Comparison of ENCODE assay signal across 35 cellular contexts in the genomic region with DNA sequence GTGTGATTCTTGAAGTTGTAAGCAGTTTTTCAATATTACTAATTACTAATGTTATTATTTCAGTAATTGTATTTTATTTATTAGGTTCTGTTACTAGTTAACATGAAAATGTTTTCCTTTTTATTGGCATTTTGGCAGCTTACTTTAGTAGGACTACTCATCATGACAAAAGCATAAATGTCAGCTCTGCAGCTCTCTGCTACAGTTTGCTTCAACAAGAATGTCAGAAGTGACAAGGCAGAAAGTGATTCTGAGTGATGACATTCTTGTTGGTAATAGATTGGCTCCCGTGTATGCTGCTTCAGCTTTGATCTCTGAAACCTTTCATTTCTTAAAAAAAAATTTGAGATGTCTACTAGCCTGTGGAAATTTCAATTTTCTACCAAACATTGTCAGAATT.
"Had no signal": no experiment of that assay in that cellular context is flagged by ENCODE, and none has a peak within 500 bp of the region (broad histone marks: within the 10 kb centered on the region; RNA-seq: fewer than 3 reads in every experiment).

No MANE protein-coding gene starts in this region.

- H3K27ac ChIP-seq: adrenal gland, cardiac muscle cell, VCaP had no signal

- H3K36me3 ChIP-seq: adrenal gland, cardiac muscle cell had no signal

- H3K4me1 Mint-ChIP-seq: activated B cell treated with CpG ODN at 0.5 μM for 24 hours; activated CD4-positive, alpha-beta T cell treated with anti-CD3 and anti-CD28 coated beads, Interleukin-2, amount 10 ng/mL, durations not matched to agents 24 days and 14 days; activated naive CD8-positive, alpha-beta T cell treated with anti-CD3 and anti-CD28 coated beads for 36 hours; activated T-helper 17 cell treated with anti-CD3 and anti-CD28 coated beads, Interleukin-2, amount 50 U/mL, for 72 hours; brain; central memory CD8-positive, alpha-beta T cell had no signal

- H3K9me3 Mint-ChIP-seq: activated B cell treated with CpG ODN at 0.5 μM for 24 hours, brain had no signal

- H3K4me3 ChIP-seq: adrenal gland, cardiac muscle cell had no signal

- DNase-seq: activated B cell treated with CpG ODN at 0.5 μM for 24 hours; activated CD4-positive, alpha-beta memory T cell treated with anti-CD3 and anti-CD28 coated beads for 36 hours; activated CD4-positive, alpha-beta T cell treated with anti-CD3 and anti-CD28 coated beads for 4 hours; activated CD4-positive, alpha-beta T cell treated with anti-CD3 and anti-CD28 coated beads, Interleukin-2, amount 10 ng/mL, durations not matched to agents 24 days and 14 days; activated CD4-positive, alpha-beta T cell treated with anti-CD3 and anti-CD28 coated beads, Interleukin-2, amount 50 U/mL, for 1 hour; activated CD4-positive, alpha-beta T cell treated with anti-CD3 and anti-CD28 coated beads, Interleukin-2, amount 50 U/mL, for 4 hours; activated CD4-positive, CD25-positive, alpha-beta regulatory T cell treated with anti-CD3 and anti-CD28 coated beads, Interleukin-2, amount 50 U/mL, for 72 hours; activated CD8-positive, alpha-beta memory T cell treated with anti-CD3 and anti-CD28 coated beads, Interleukin-2, amount 50 U/mL, for 4 hours; activated CD8-positive, alpha-beta T cell treated with anti-CD3 and anti-CD28 coated beads for 36 hours; activated effector memory CD4-positive, alpha-beta T cell treated with anti-CD3 and anti-CD28 coated beads, Interleukin-2, amount 50 U/mL, for 16 hours; activated gamma-delta T cell treated with Interleukin-2 at 50 U/mL for 16 hours; activated naive CD4-positive, alpha-beta T cell; activated naive CD4-positive, alpha-beta T cell treated with anti-CD3 and anti-CD28 coated beads for 36 hours; activated naive CD4-positive, alpha-beta T cell treated with anti-CD3 and anti-CD28 coated beads, Interleukin-2, amount 50 U/mL, for 16 hours; activated naive CD8-positive, alpha-beta T cell treated with anti-CD3 and anti-CD28 coated beads for 36 hours; activated T-cell treated with anti-CD3 and anti-CD28 coated beads for 4 hours; activated T-cell treated with anti-CD3 and anti-CD28 coated beads, Interleukin-2, amount 50 U/mL, for 1 hour; activated T-cell treated with anti-CD3 and anti-CD28 coated beads, Interleukin-2, amount 50 U/mL, for 4 hours; activated T-cell treated with anti-CD3 and anti-CD28 coated beads, Interleukin-2, amount 50 U/mL, for 72 hours; adrenal gland; amniotic stem cell; aorta; cerebellar nuclear complex; T-helper 1 cell; T-helper 2 cell; T-helper 9 cell had no signal

- H3K27ac Mint-ChIP-seq: activated B cell treated with CpG ODN at 0.5 μM for 24 hours; activated CD4-positive, alpha-beta memory T cell treated with anti-CD3 and anti-CD28 coated beads for 36 hours; activated CD4-positive, alpha-beta T cell treated with anti-CD3 and anti-CD28 coated beads, Interleukin-2, amount 10 ng/mL, durations not matched to agents 24 days and 14 days; activated CD8-positive, alpha-beta T cell treated with anti-CD3 and anti-CD28 coated beads for 36 hours; activated naive CD4-positive, alpha-beta T cell treated with anti-CD3 and anti-CD28 coated beads for 36 hours; activated naive CD4-positive, alpha-beta T cell treated with anti-CD3 and anti-CD28 coated beads, Interleukin-2, amount 50 U/mL, for 72 hours; activated naive CD8-positive, alpha-beta T cell treated with anti-CD3 and anti-CD28 coated beads for 36 hours; activated T-cell treated with anti-CD3 and anti-CD28 coated beads, Interleukin-2, amount 50 U/mL, for 72 hours; activated T-helper 1 cell treated with anti-CD3 and anti-CD28 coated beads, Interleukin-12 subunit alpha, Interleukin-12 subunit beta, Interleukin-2, Interleukin-4 antibody, amounts not matched to agents 30 ng/mL and 10 ng/mL and 1 ng/mL, durations not matched to agents 14 hours and 24 hours and 36 hours; activated T-helper 17 cell treated with anti-CD3 and anti-CD28 coated beads, Interleukin-2, amount 50 U/mL, for 72 hours; brain; T-helper 1 cell treated with Interleukin-12 subunit alpha and Interleukin-12 subunit beta and Interleukin-4 antibody, amounts not matched to agents 30 μg/mL and 1 μg/mL, for 36 hours; T-helper 2 cell treated with Interferon-gamma antibody and Interleukin-4, amounts not matched to agents 5 μg/mL and 100 μg/mL, for 36 hours had no signal

- ATAC-seq: activated CD8-positive, alpha-beta T cell treated with anti-CD3 and anti-CD28 coated beads for 36 hours; activated naive CD4-positive, alpha-beta T cell treated with anti-CD3 and anti-CD28 coated beads, Interleukin-2, amount 50 U/mL, for 72 hours; activated T-cell treated with anti-CD3 and anti-CD28 coated beads, Interleukin-2, amount 50 U/mL, for 4 hours; activated T-cell treated with anti-CD3 and anti-CD28 coated beads, Interleukin-2, amount 50 U/mL, for 72 hours; activated T-helper 17 cell treated with anti-CD3 and anti-CD28 coated beads, Interleukin-2, amount 50 U/mL, for 72 hours had no signal

- H3K4me1 ChIP-seq: adrenal gland had no signal

- H3K4me3 Mint-ChIP-seq: activated B cell treated with CpG ODN at 0.5 μM for 24 hours; activated CD4-positive, alpha-beta memory T cell treated with anti-CD3 and anti-CD28 coated beads for 36 hours; activated CD4-positive, alpha-beta T cell treated with anti-CD3 and anti-CD28 coated beads, Interleukin-2, amount 10 ng/mL, durations not matched to agents 24 days and 14 days; activated CD8-positive, alpha-beta T cell treated with anti-CD3 and anti-CD28 coated beads for 36 hours; activated naive CD4-positive, alpha-beta T cell treated with anti-CD3 and anti-CD28 coated beads for 36 hours; activated naive CD8-positive, alpha-beta T cell treated with anti-CD3 and anti-CD28 coated beads for 36 hours; activated T-cell treated with anti-CD3 and anti-CD28 coated beads, Interleukin-2, amount 50 U/mL, for 4 hours; activated T-cell treated with anti-CD3 and anti-CD28 coated beads, Interleukin-2, amount 50 U/mL, for 72 hours; activated T-helper 1 cell treated with anti-CD3 and anti-CD28 coated beads, Interleukin-12 subunit alpha, Interleukin-12 subunit beta, Interleukin-2, Interleukin-4 antibody, amounts not matched to agents 30 ng/mL and 10 ng/mL and 1 ng/mL, durations not matched to agents 14 hours and 24 hours and 36 hours; activated T-helper 17 cell treated with anti-CD3 and anti-CD28 coated beads, Interleukin-2, amount 50 U/mL, for 72 hours; brain; central memory CD8-positive, alpha-beta T cell; T-helper 1 cell treated with Interleukin-12 subunit alpha and Interleukin-12 subunit beta and Interleukin-4 antibody, amounts not matched to agents 30 μg/mL and 1 μg/mL, for 36 hours; T-helper 2 cell treated with Interferon-gamma antibody and Interleukin-4, amounts not matched to agents 5 μg/mL and 100 μg/mL, for 36 hours had no signal

- H3K36me3 Mint-ChIP-seq: activated CD4-positive, alpha-beta memory T cell treated with anti-CD3 and anti-CD28 coated beads for 36 hours; activated naive CD4-positive, alpha-beta T cell treated with anti-CD3 and anti-CD28 coated beads, Interleukin-2, amount 50 U/mL, for 72 hours; activated naive CD8-positive, alpha-beta T cell treated with anti-CD3 and anti-CD28 coated beads for 36 hours; brain had no signal

- H3K27me3 Mint-ChIP-seq: activated B cell treated with CpG ODN at 0.5 μM for 24 hours; activated CD4-positive, alpha-beta memory T cell treated with anti-CD3 and anti-CD28 coated beads for 36 hours; activated CD4-positive, alpha-beta T cell treated with anti-CD3 and anti-CD28 coated beads, Interleukin-2, amount 10 ng/mL, durations not matched to agents 24 days and 14 days; activated CD8-positive, alpha-beta T cell treated with anti-CD3 and anti-CD28 coated beads for 36 hours; activated naive CD8-positive, alpha-beta T cell treated with anti-CD3 and anti-CD28 coated beads for 36 hours; activated T-helper 17 cell treated with anti-CD3 and anti-CD28 coated beads, Interleukin-2, amount 50 U/mL, for 72 hours; central memory CD8-positive, alpha-beta T cell had no signal

- H3K27me3 ChIP-seq: adrenal gland, cardiac muscle cell had no signal
